ENCODE assay signal across 10 cellular contexts in the genomic region with DNA sequence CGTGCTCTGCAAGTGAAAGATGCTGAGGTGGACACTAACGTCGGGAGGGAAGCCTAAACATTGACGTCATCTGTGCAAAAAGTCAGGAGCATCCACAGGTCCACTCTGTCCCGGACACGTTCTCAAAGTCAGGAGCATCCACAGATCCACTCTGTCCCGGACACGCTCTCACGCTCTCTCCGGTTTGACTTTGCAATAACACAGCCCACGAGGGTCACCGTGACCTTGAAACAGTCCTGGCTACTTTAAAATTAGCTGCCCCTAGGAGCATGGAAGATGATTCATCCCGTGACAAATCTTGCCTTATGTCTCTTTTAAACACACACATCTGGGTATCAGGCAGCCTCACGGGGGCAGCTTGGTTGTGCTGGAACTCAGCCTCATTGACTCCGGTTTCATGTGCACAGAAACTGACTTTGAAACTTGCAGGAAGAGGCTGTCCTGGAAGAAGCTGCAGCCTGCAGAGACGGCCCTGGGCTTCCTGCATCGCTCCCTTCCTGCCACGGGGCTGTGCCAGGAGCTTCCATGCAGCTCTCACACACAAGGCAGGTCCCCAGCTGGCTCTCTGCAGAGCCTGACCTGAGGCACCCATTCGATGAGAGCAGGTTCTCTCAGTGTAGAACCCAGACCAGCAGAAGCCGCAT. TPM values are rescaled to one million over a fixed set of nuclear protein-coding genes. Genes with fewer than 3 reads are reported as not detected.
DNase-seq lines count a peak whose midpoint lies in the region; ATAC-seq and TF ChIP-seq lines count a peak whose summit lies in the region.
"Had no signal": no experiment of that assay in that cellular context is flagged by ENCODE, and none has a peak within 500 bp of the region (broad histone marks: within the 10 kb centered on the region; RNA-seq: fewer than 3 reads in every experiment).

No MANE protein-coding gene starts in this region.

- DNase-seq in DMS 273 treated with DMSO at 0.1 percent for 48 hours (lab: John Stamatoyannopoulos, UW) (peak; percentile 40), SK-MEL-5 (ENCODE audit: low read depth, low spot score) (peak; percentile 38), foreskin keratinocyte (peak; percentile 34 to 55), progenitor cell of endocrine pancreas (ENCODE audit: low spot score, unreplicated experiment) (no peak), GF-D8 (lab: John Stamatoyannopoulos, UW) (no peak), hypothalamus (lab: John Stamatoyannopoulos, UW) (no peak)
- DNase-seq in activated CD4-positive, alpha-beta T cell treated with anti-CD3 and anti-CD28 coated beads, Interleukin-2, amount 50 U/mL, for 4 hours = no peak
- DNase-seq: activated T-cell treated with anti-CD3 and anti-CD28 coated beads for 4 hours had no signal

- H3K27ac Mint-ChIP-seq in progenitor cell of endocrine pancreas = peak overlapping the region; percentile 60

- H3K27ac ChIP-seq in foreskin keratinocyte = no peak overlapping the region

- H3K27me3 ChIP-seq in foreskin keratinocyte = peaks cover 67% of the 10 kb centered on the region

- peaks cover 11% of the 10 kb centered on the region for H3K27me3 Mint-ChIP-seq in progenitor cell of endocrine pancreas

- peak; percentile 70 for ATAC-seq in foreskin keratinocyte
- ATAC-seq in HG03045 (IDR thresholded peaks at IDR 0.05; ENCODE audit: unreplicated experiment) = no peak
- ATAC-seq: naive thymus-derived CD8-positive, alpha-beta T cell had no signal

- TF ChIP-seq CTCF in foreskin keratinocyte (conservative IDR thresholded peaks at IDR 0.05) (peak; percentile 60), progenitor cell of endocrine pancreas (IDR thresholded peaks at IDR 0.05; ENCODE audit: unreplicated experiment) (no peak)

- in situ Hi-C loops in SK-MEL-5 (cut with HindIII; ENCODE audit: low pct_unique_long_range_greater_than_20kb, low sequenced_read_pairs) = no loop called here

- no peaks in the 10 kb centered on the region for H3K36me3 Mint-ChIP-seq in progenitor cell of endocrine pancreas (ENCODE audit: insufficient read depth)
- H3K36me3 Mint-ChIP-seq: naive thymus-derived CD8-positive, alpha-beta T cell had no signal

- no peak overlapping the region for H3K4me3 Mint-ChIP-seq in progenitor cell of endocrine pancreas (ENCODE audit: low read depth)
- H3K4me3 Mint-ChIP-seq: naive thymus-derived CD8-positive, alpha-beta T cell had no signal

- H3K9me3 Mint-ChIP-seq in progenitor cell of endocrine pancreas (ENCODE audit: low read depth) = no peaks in the 10 kb centered on the region
- H3K9me3 Mint-ChIP-seq: naive thymus-derived CD8-positive, alpha-beta T cell had no signal

- H3K4me1 Mint-ChIP-seq in progenitor cell of endocrine pancreas (ENCODE audit: low read depth) = peaks cover 7% of the 10 kb centered on the region

- no peaks in the 10 kb centered on the region for H3K4me1 ChIP-seq in foreskin keratinocyte

RNA-seq across cellular contexts. Expression of gene COL18A1, which starts 18.1 kb away (rescaled TPM):
- total RNA-seq in SK-MEL-5 (2014; rRNA removed; shearing (Covaris generic)) = 12.4 and 13.2 TPM in 2 replicates
- polyA plus RNA-seq in SK-MEL-5 (2015; cell fraction: cytosol; rRNA removed) = 22.6 and 23.5 TPM in 2 replicates
- 17.8 and 18.8 TPM in 2 replicates for polyA plus RNA-seq in SK-MEL-5 (2015; cell fraction: nucleus; rRNA removed)
- total RNA-seq in foreskin keratinocyte = 30.0 and 37.3 TPM in 2 replicates
- 26.2 and 32.3 TPM in 2 replicates for polyA plus RNA-seq in foreskin keratinocyte
- total RNA-seq in progenitor cell of endocrine pancreas = 271 TPM in 2 replicates

Comparison
In these comparisons a context has a peak if more than half of its experiments do, and no peak if none do; other contexts are left out.
1. DNase-seq: peak in DMS 273 treated with DMSO at 0.1 percent for 48 hours (single experiment), SK-MEL-5 (single experiment) and foreskin keratinocyte (2 of 2); none in progenitor cell of endocrine pancreas (single experiment), GF-D8 (single experiment), hypothalamus (0 of 51) and activated CD4-positive, alpha-beta T cell treated with anti-CD3 and anti-CD28 coated beads, Interleukin-2, amount 50 U/mL, for 4 hours (0 of 2).